In genomic region chr13:41499452-41499851, GRCh38 we compare ENCODE assay signal across 13 cellular contexts. TPM values are rescaled to one million over a fixed set of nuclear protein-coding genes. Genes with fewer than 3 reads are reported as not detected.
"Had no signal": no experiment of that assay in that cellular context is flagged by ENCODE, and none has a peak within 500 bp of the region (broad histone marks: within the 10 kb centered on the region; RNA-seq: fewer than 3 reads in every experiment).

No MANE protein-coding gene starts in this region.

- H3K79me2 ChIP-seq: hepatocyte had no signal

- H3K27me3 ChIP-seq: cardiac muscle cell, colonic mucosa, hepatocyte had no signal

- H3K4me3 ChIP-seq: cardiac muscle cell, colonic mucosa, hepatocyte, left ventricle myocardium inferior had no signal

- H3K4me1 ChIP-seq: colonic mucosa had no signal

- ATAC-seq: T-helper 17 cell had no signal

- H3K36me3 Mint-ChIP-seq: activated CD4-positive, alpha-beta memory T cell treated with anti-CD3 and anti-CD28 coated beads for 36 hours had no signal

- H2AFZ ChIP-seq: hepatocyte had no signal

- H3K9me3 ChIP-seq: colonic mucosa had no signal

- H3K27me3 Mint-ChIP-seq: activated B cell treated with CpG ODN at 0.5 μM for 24 hours; activated CD4-positive, alpha-beta memory T cell treated with anti-CD3 and anti-CD28 coated beads for 36 hours; T-helper 17 cell had no signal

- H3K4me2 ChIP-seq: hepatocyte had no signal

- H3K27ac ChIP-seq: cardiac muscle cell, colonic mucosa, hepatocyte, left ventricle myocardium inferior had no signal

- H3K36me3 ChIP-seq: cardiac muscle cell, colonic mucosa, left ventricle myocardium inferior had no signal

- H3K4me3 Mint-ChIP-seq: activated B cell treated with CpG ODN at 0.5 μM for 24 hours; activated CD4-positive, alpha-beta memory T cell treated with anti-CD3 and anti-CD28 coated beads for 36 hours; T-helper 17 cell had no signal

- DNase-seq: activated B cell treated with CpG ODN at 0.5 μM for 24 hours; activated CD4-positive, alpha-beta memory T cell treated with anti-CD3 and anti-CD28 coated beads for 36 hours; activated effector memory CD4-positive, alpha-beta T cell treated with anti-CD3 and anti-CD28 coated beads, Interleukin-2, amount 50 U/mL, for 16 hours; colonic mucosa; effector CD4-positive, alpha-beta T cell; kidney; left ventricle myocardium inferior; mesendoderm; stimulated activated CD4-positive, alpha-beta T cell treated with anti-CD3 and anti-CD28 coated beads, Interleukin-12 subunit alpha, Interleukin-12 subunit beta, amount 100 ng/mL, for 4 hours; T-helper 17 cell had no signal

RNA-seq across cellular contexts. Expression of gene RGCC, which starts 42.1 kb away (rescaled TPM):
- total RNA-seq: cardiac muscle cell had no signal
- polyA plus RNA-seq: cardiac muscle cell, neural cell had no signal
